Comparison of ENCODE assay signal across 12 cellular contexts in the genomic region with DNA sequence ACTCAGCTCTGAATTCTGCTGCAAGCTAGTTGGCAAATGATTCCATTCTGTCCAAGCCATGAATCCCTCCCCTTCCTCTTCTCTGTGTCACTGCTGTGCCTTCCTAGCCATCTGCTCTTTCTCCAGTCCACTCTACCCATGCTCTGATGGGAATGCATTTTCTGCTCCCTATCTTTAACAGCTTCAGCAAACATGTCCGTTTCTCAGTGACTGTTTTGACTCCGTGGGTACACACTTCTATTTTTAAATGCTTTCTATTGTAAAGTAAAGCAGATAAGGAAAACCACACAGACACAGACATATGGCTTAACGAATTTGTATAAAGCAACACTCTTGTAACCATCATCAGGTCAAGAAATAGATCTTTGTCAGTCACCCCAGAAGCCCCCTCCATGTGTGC.
DNase-seq lines count a peak whose midpoint lies in the region; ATAC-seq and TF ChIP-seq lines count a peak whose summit lies in the region.
"Had no signal": no experiment of that assay in that cellular context is flagged by ENCODE, and none has a peak within 500 bp of the region (broad histone marks: within the 10 kb centered on the region; RNA-seq: fewer than 3 reads in every experiment).

No MANE protein-coding gene starts in this region.

- TF ChIP-seq CTCF in heart left ventricle (IDR thresholded peaks at IDR 0.05) (no peak), lower lobe of right lung (IDR thresholded peaks at IDR 0.05) (no peak)

- H3K36me3 ChIP-seq in heart left ventricle (no peaks in the 10 kb centered on the region), lower lobe of right lung (no peaks in the 10 kb centered on the region)

- DNase-seq in DMS53 (lab: John Stamatoyannopoulos, UW), result peak; percentile 50
- DNase-seq in NCI-H82 (lab: John Stamatoyannopoulos, UW), result peak; percentile 55
- DNase-seq in heart left ventricle, result peak in 1 of 5 donors; percentile 9
- no peak for DNase-seq in lower lobe of right lung
- DNase-seq in kidney tubule cell (ENCODE audit: low spot score), result no peak
- no peak for DNase-seq in midbrain (lab: John Stamatoyannopoulos, UW)
- DNase-seq: DMS79, NCI-H226, substantia nigra had no signal

- H3K4me1 ChIP-seq in heart left ventricle (no peaks in the 10 kb centered on the region), lower lobe of right lung (no peaks in the 10 kb centered on the region)

- WGBS in heart left ventricle, 4 donors, result 2 to 13% (median 8%) methylated on average over 3 of the region's 3 CpGs

- intact Hi-C loops in heart left ventricle (cut with DNase I) (loop anchor here in 1 of 10 donors (2.0 kb wide), 1 partner anchor 72 kb away; the partner anchor contains the start of gene KLHL13), lower lobe of right lung (cut with DNase I) (no loop called here)

- no peak overlapping the region for H3K4me3 ChIP-seq in heart left ventricle
- no peak overlapping the region for H3K4me3 ChIP-seq in lower lobe of right lung

- peaks cover 0 to under 1% (median 0%) of the 10 kb centered on the region in 12 donors for H3K9me3 ChIP-seq in heart left ventricle
- H3K9me3 ChIP-seq in lower lobe of right lung, result no peaks in the 10 kb centered on the region

- no peak for TF ChIP-seq POLR2A in heart left ventricle (IDR thresholded peaks at IDR 0.05)

- peak; percentile 68 for ATAC-seq in GM18868 (IDR thresholded peaks at IDR 0.05; ENCODE audit: unreplicated experiment)
- ATAC-seq in heart left ventricle, result peak; percentile 96 to 97 (median 97)
- ATAC-seq in lower lobe of right lung, result no peak
- ATAC-seq: Panc1, sciatic nerve had no signal

- H3K27me3 ChIP-seq in heart left ventricle (no peaks in the 10 kb centered on the region), lower lobe of right lung (ENCODE audit: low read depth) (no peaks in the 10 kb centered on the region)

- H3K27ac ChIP-seq in heart left ventricle (peak overlapping the region in 4 of 12 donors; percentile 10 to 69 (median 50)), lower lobe of right lung (no peak overlapping the region)

Comparison
In these comparisons a context has a peak if more than half of its experiments do, and no peak if none do; other contexts are left out.
1. DNase-seq: peak in DMS53 (single experiment) and NCI-H82 (single experiment); none in lower lobe of right lung (single experiment), kidney tubule cell (single experiment) and midbrain (single experiment).
2. ATAC-seq: peak in GM18868 (single experiment) and heart left ventricle (4 of 4); none in lower lobe of right lung (0 of 2).